Comparison of ENCODE assay signal across 11 cellular contexts in genomic region chr19:13817615-13818371, GRCh38. TPM values are rescaled to one million over a fixed set of nuclear protein-coding genes. Genes with fewer than 3 reads are reported as not detected.
DNase-seq lines count a peak whose midpoint lies in the region; ATAC-seq, FAIRE-seq and TF ChIP-seq lines count a peak whose summit lies in the region.
"Had no signal": no experiment of that assay in that cellular context is flagged by ENCODE, and none has a peak within 500 bp of the region (broad histone marks: within the 10 kb centered on the region; RNA-seq: fewer than 3 reads in every experiment).

No MANE protein-coding gene starts in this region.

- ATAC-seq in naive B cell (ENCODE audit: low read depth in 2 of 2), result peak; percentile 43 to 82
- no peak for ATAC-seq in GM18858 (IDR thresholded peaks at IDR 0.05; ENCODE audit: unreplicated experiment)
- no peak for ATAC-seq in GM19452 (IDR thresholded peaks at IDR 0.05; ENCODE audit: unreplicated experiment)

- no peak overlapping the region for H3K27ac ChIP-seq in sigmoid colon

- H3K4me1 ChIP-seq in sigmoid colon, result peaks cover 0 to 14% (median 2%) of the 10 kb centered on the region in 4 donors

- TF ChIP-seq EP300 in sigmoid colon (IDR thresholded peaks at IDR 0.05), result no peak

- WGBS in sigmoid colon, 2 donors, result 15 to 56% methylated on average over 35 of the region's 35 CpGs

- TF ChIP-seq CTCF in chondrocyte (IDR thresholded peaks at IDR 0.05) (no peak), sigmoid colon (IDR thresholded peaks at IDR 0.05) (no peak)

- H3K4me3 Mint-ChIP-seq in chondrocyte (ENCODE audit: unreplicated experiment) (no peak overlapping the region), naive B cell (peak overlapping the region in 5 of 8 donors; percentile 29 to 79 (median 59))
- H3K4me3 Mint-ChIP-seq: T-helper 1 cell treated with Interleukin-12 subunit alpha and Interleukin-12 subunit beta and Interleukin-4 antibody, amounts not matched to agents 30 μg/mL and 1 μg/mL, for 36 hours had no signal

- peak overlapping the region; percentile 22 for H3K27ac Mint-ChIP-seq in chondrocyte (ENCODE audit: unreplicated experiment)
- no peak overlapping the region for H3K27ac Mint-ChIP-seq in naive B cell
- H3K27ac Mint-ChIP-seq: T-helper 1 cell treated with Interleukin-12 subunit alpha and Interleukin-12 subunit beta and Interleukin-4 antibody, amounts not matched to agents 30 μg/mL and 1 μg/mL, for 36 hours had no signal

- no peaks in the 10 kb centered on the region for H3K9me3 ChIP-seq in sigmoid colon

- no peaks in the 10 kb centered on the region for H3K27me3 ChIP-seq in sigmoid colon

- no peak overlapping the region for H3K4me3 ChIP-seq in sigmoid colon

- FAIRE-seq in H54 (lab: Jason Lieb, UNC), result no peak
- FAIRE-seq: GM18507 had no signal

- peaks cover 10% of the 10 kb centered on the region for H3K36me3 Mint-ChIP-seq in chondrocyte (ENCODE audit: low read depth)
- peaks cover 8 to 9% of the 10 kb centered on the region in 2 donors for H3K36me3 Mint-ChIP-seq in naive B cell

- DNase-seq in EH (ENCODE audit: low read depth) (peak; percentile 16), NCI-H187 treated with DMSO at 0.1 percent for 48 hours (lab: John Stamatoyannopoulos, UW) (peak; percentile 44), chondrocyte (ENCODE audit: low spot score) (peak; percentile 91), naive B cell (no peak), H54 (ENCODE audit: insufficient read length, low spot score) (no peak), sigmoid colon (no peak)

- H3K27me3 Mint-ChIP-seq in chondrocyte (ENCODE audit: low read depth) (no peaks in the 10 kb centered on the region), naive B cell (no peaks in the 10 kb centered on the region)

- peaks cover 0 to 5% (median 3%) of the 10 kb centered on the region in 4 donors for H3K36me3 ChIP-seq in sigmoid colon

- TF ChIP-seq POLR2A in H54 (IDR thresholded peaks at IDR 0.05; ENCODE audit: low read depth, low read length) (no peak), sigmoid colon (IDR thresholded peaks at IDR 0.05) (no peak)

- H3K4me1 Mint-ChIP-seq in chondrocyte (ENCODE audit: low read depth) (peaks cover 6% of the 10 kb centered on the region), naive B cell (peaks cover 0 to 5% (median 3%) of the 10 kb centered on the region in 3 donors)

- intact Hi-C loops in sigmoid colon (cut with DNase I), result no loop called here

- H3K9me3 Mint-ChIP-seq in chondrocyte (ENCODE audit: low read depth) (no peaks in the 10 kb centered on the region), naive B cell (peaks cover 0 to 2% (median 0%) of the 10 kb centered on the region in 7 donors)
- H3K9me3 Mint-ChIP-seq: T-helper 1 cell treated with Interleukin-12 subunit alpha and Interleukin-12 subunit beta and Interleukin-4 antibody, amounts not matched to agents 30 μg/mL and 1 μg/mL, for 36 hours had no signal

RNA-seq across cellular contexts. Expression of gene ZSWIM4, which starts 22.6 kb away (rescaled TPM):
- 6.8 to 10.6 TPM (median 9.5 TPM) in 3 replicates for total RNA-seq in chondrocyte
- polyA plus RNA-seq in naive B cell (ENCODE audit: low read depth in 6 of 6), result 1 to 10 TPM in 1 of 6 donors, under 1 TPM in 4, not detected in 1; 0.65 to 2.2 (median 0.89) TPM
- 1 to 10 TPM; 2.3 to 4.4 (median 3.3) TPM for total RNA-seq in sigmoid colon
- 1 to 10 TPM in 2 of 3 donors, under 1 TPM in 1; 0.60 to 3.3 (median 1.4) TPM for polyA plus RNA-seq in sigmoid colon

RNA-seq across cellular contexts. Expression of gene C19orf53, which starts 43.5 kb away (rescaled TPM):
- total RNA-seq in chondrocyte (71.2 to 91.5 TPM (median 75.7 TPM) in 3 replicates), sigmoid colon (100 to 1,000 TPM; 139 to 229 (median 198) TPM)
- polyA plus RNA-seq in naive B cell (ENCODE audit: low read depth in 6 of 6) (100 to 1,000 TPM; 152 to 189 (median 170) TPM), sigmoid colon (100 to 1,000 TPM; 105 to 133 (median 113) TPM)

RNA-seq across cellular contexts. Expression of gene MRI1, which starts 53.5 kb away (rescaled TPM):
- 18.7 to 25.4 TPM (median 20.2 TPM) in 3 replicates for total RNA-seq in chondrocyte
- 10 to 100 TPM in 1 of 6 donors, 1 to 10 TPM in 5; 4.7 to 18.3 (median 8.2) TPM for polyA plus RNA-seq in naive B cell (ENCODE audit: low read depth in 6 of 6)
- total RNA-seq in sigmoid colon, result 10 to 100 TPM; 26.2 to 70.9 (median 41.3) TPM
- 10 to 100 TPM in 2 of 3 donors, 1 to 10 TPM in 1; 5.8 to 27.4 (median 12.0) TPM for polyA plus RNA-seq in sigmoid colon

RNA-seq across cellular contexts. Expression of gene NANOS3, which starts 59.1 kb away (rescaled TPM):
- 4.4 to 6.7 TPM (median 4.7 TPM) in 3 replicates for total RNA-seq in chondrocyte
- not detected for polyA plus RNA-seq in naive B cell (ENCODE audit: low read depth in 6 of 6)
- not detected for total RNA-seq in sigmoid colon
- under 1 TPM in 1 of 3 donors, not detected in 2; 0.16 TPM for polyA plus RNA-seq in sigmoid colon
- total RNA-seq: fibroblast of lung had no signal
- polyA plus RNA-seq: fibroblast of lung had no signal

Comparison
In these comparisons a context has a peak if more than half of its experiments do, and no peak if none do; other contexts are left out.
1. DNase-seq: peak in EH (single experiment), NCI-H187 treated with DMSO at 0.1 percent for 48 hours (single experiment) and chondrocyte (single experiment); none in naive B cell (single experiment), H54 (single experiment) and sigmoid colon (single experiment).
2. ATAC-seq: peak in naive B cell (2 of 2); none in GM18858 (single experiment) and GM19452 (single experiment).